ENCODE assay signal across 26 cellular contexts in genomic region chr3:4957978-4958377, GRCh38.
"Had no signal": no experiment of that assay in that cellular context is flagged by ENCODE, and none has a peak within 500 bp of the region (broad histone marks: within the 10 kb centered on the region; RNA-seq: fewer than 3 reads in every experiment).

No MANE protein-coding gene starts in this region.

- H3K9me3 ChIP-seq: gastrocnemius medialis, pancreas, right lobe of liver, vagina had no signal

- H3K4me1 Mint-ChIP-seq: nephron; stimulated activated naive CD8-positive, alpha-beta T cell treated with anti-CD3 and anti-CD28 coated beads, Interleukin-15, amount 100 ng/mL, for 72 hours had no signal

- H3K27ac Mint-ChIP-seq: memory B cell; nephron; stimulated activated naive CD8-positive, alpha-beta T cell treated with anti-CD3 and anti-CD28 coated beads, Interleukin-15, amount 100 ng/mL, for 72 hours had no signal

- H3K4me1 ChIP-seq: gastrocnemius medialis, heart left ventricle, right lobe of liver, suprapubic skin, vagina had no signal

- H3K36me3 ChIP-seq: gastrocnemius medialis, heart left ventricle, pancreas, right lobe of liver, suprapubic skin, vagina had no signal

- DNase-seq: effector CD4-positive, alpha-beta T cell; foreskin fibroblast; gastrocnemius medialis; heart left ventricle; naive thymus-derived CD4-positive, alpha-beta T cell; occipital lobe; pancreas; right lobe of liver; stimulated activated CD4-positive, alpha-beta T cell treated with anti-CD3 and anti-CD28 coated beads, Interleukin-12 subunit alpha, Interleukin-12 subunit beta, amount 100 ng/mL, for 4 hours; stimulated activated CD4-positive, alpha-beta T cell treated with anti-CD3 and anti-CD28 coated beads, Interleukin-1b, Interleukin-23, amount 100 ng/mL, for 48 hours; stimulated activated CD4-positive, alpha-beta T cell treated with anti-CD3 and anti-CD28 coated beads, Interleukin-4, amount 100 ng/mL, for 1 hour; stimulated activated CD8-positive, alpha-beta memory T cell treated with anti-CD3 and anti-CD28 coated beads, Interleukin-4, amount 100 ng/mL, for 48 hours; stimulated activated naive CD4-positive, alpha-beta T cell; stimulated activated naive CD8-positive, alpha-beta T cell treated with anti-CD3 and anti-CD28 coated beads, Interleukin-15, amount 100 ng/mL, for 72 hours; trophoblast cell had no signal

- H3K4me3 Mint-ChIP-seq: memory B cell; naive thymus-derived CD4-positive, alpha-beta T cell; nephron; stimulated activated naive CD8-positive, alpha-beta T cell treated with anti-CD3 and anti-CD28 coated beads, Interleukin-15, amount 100 ng/mL, for 72 hours had no signal

- H3K27me3 Mint-ChIP-seq: memory B cell; naive thymus-derived CD4-positive, alpha-beta T cell; stimulated activated naive CD8-positive, alpha-beta T cell treated with anti-CD3 and anti-CD28 coated beads, Interleukin-15, amount 100 ng/mL, for 72 hours had no signal

- ATAC-seq: esophagus mucosa; gastrocnemius medialis; heart left ventricle; left lobe of liver; naive thymus-derived CD4-positive, alpha-beta T cell; pancreas; right lobe of liver; stimulated activated naive CD8-positive, alpha-beta T cell treated with anti-CD3 and anti-CD28 coated beads, Interleukin-15, amount 100 ng/mL, for 72 hours had no signal

- H3K4me3 ChIP-seq: dorsolateral prefrontal cortex, gastrocnemius medialis, heart left ventricle, hepatocyte, lung, pancreas, right lobe of liver, smooth muscle cell, suprapubic skin, vagina had no signal

- H3K27ac ChIP-seq: epithelial cell of prostate, gastrocnemius medialis, heart left ventricle, hepatocyte, pancreas, right lobe of liver, suprapubic skin, vagina had no signal

- H3K27me3 ChIP-seq: dorsolateral prefrontal cortex, gastrocnemius medialis, heart left ventricle, hepatocyte, pancreas, right lobe of liver, suprapubic skin, vagina had no signal
